1 cellular context compared by ENCODE assay signal in genomic region chr11:59186130-59186594, GRCh38.
A peak's percentile ranks its signal among the peaks of the same experiment; 100 is the strongest.
TF ChIP-seq lines count a peak whose summit lies in the region.

No MANE protein-coding gene starts in this region.

TF ChIP-seq in K562, 482 proteins besides CTCF, POLR2A, EP300 and RAD21 (continued from another document):
- TF ChIP-seq MNT (conservative IDR thresholded peaks at IDR 0.05) (no peak), ZNF551 (CRISPR knock-in tag; IDR thresholded peaks at IDR 0.05) (no peak), JUNB (CRISPR knock-in tag; conservative IDR thresholded peaks at IDR 0.05) (no peak), ZNF398 (CRISPR knock-in tag; IDR thresholded peaks at IDR 0.05) (no peak), NCOA1 (IDR thresholded peaks at IDR 0.05; ENCODE audit: low read depth) (no peak), KLF16 (IDR thresholded peaks at IDR 0.05) (peak; percentile 27; the same call in 1 of the 2 replicates), MYBL2 (IDR thresholded peaks at IDR 0.05; ENCODE audit: low read depth) (no peak), MYBL2 (CRISPR knock-in tag; IDR thresholded peaks at IDR 0.05; ENCODE audit: borderline replicate concordance) (no peak), EHMT2 (IDR thresholded peaks at IDR 0.05) (no peak), CHD2 (IDR thresholded peaks at IDR 0.05; ENCODE audit: low read depth, low read length) (no peak), ETV1 (tag; conservative IDR thresholded peaks at IDR 0.05; ENCODE audit: low read depth) (peak; percentile 60), COPS2 (conservative IDR thresholded peaks at IDR 0.05) (no peak), POLR2G (IDR thresholded peaks at IDR 0.05; ENCODE audit: low read depth, low read length) (no peak), YY1 (IDR thresholded peaks at IDR 0.05; ENCODE audit: borderline replicate concordance in 1 of 3, control insufficient read depth in 1 of 3, extremely low read depth in 1 of 3, insufficient read depth in 3 of 3, insufficient read length in 1 of 3, insufficient replicate concordance in 2 of 3, low read depth in 1 of 3, low read length in 2 of 3) (peak in 2 of 3 experiments; percentile 52 to 72), ZNF140 (CRISPR knock-in tag; IDR thresholded peaks at IDR 0.05) (no peak), CCNT2 (IDR thresholded peaks at IDR 0.05; ENCODE audit: borderline replicate concordance, extremely low read depth, insufficient read length, low read depth, low read length) (no peak), SMC3 (conservative IDR thresholded peaks at IDR 0.05; ENCODE audit: insufficient read depth, low read depth, low read length) (0 out of 2 replicates have a peak, but pooled peaks have one; percentile 23), ZMIZ1 (IDR thresholded peaks at IDR 0.05; ENCODE audit: low read depth in 2 of 2, low read length in 2 of 2) (no peak), PHB (CRISPR knock-in tag; IDR thresholded peaks at IDR 0.05) (no peak)
